Comparison of ENCODE assay signal across 25 cellular contexts in the genomic region with DNA sequence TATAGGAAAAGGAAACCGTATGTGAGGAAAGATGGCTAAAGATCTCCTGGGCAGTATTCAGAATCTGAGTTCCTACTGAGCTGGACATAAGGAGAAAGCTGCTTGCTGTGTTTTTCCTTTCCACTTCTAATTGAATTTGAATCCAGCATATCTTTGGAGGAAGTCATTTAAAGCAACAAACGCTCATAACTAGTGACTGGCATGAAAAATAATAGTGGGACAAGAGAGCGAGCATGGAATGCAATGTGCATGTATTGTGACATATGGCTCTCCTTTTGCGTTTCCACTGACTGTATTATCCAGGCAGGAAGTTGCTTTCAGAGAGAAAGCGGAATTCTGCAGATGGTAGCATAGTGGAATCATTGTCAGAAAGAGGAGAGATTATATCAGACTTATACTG.
"Had no signal": no experiment of that assay in that cellular context is flagged by ENCODE, and none has a peak within 500 bp of the region (broad histone marks: within the 10 kb centered on the region; RNA-seq: fewer than 3 reads in every experiment).

No MANE protein-coding gene starts in this region.

- H3K27ac Mint-ChIP-seq: activated B cell treated with CpG ODN at 0.5 μM for 24 hours; activated CD4-positive, alpha-beta T cell treated with anti-CD3 and anti-CD28 coated beads, Interleukin-2, amount 10 ng/mL, durations not matched to agents 24 days and 14 days; activated CD8-positive, alpha-beta memory T cell treated with anti-CD3 and anti-CD28 coated beads, Interleukin-2, amount 10 ng/mL, durations not matched to agents 7 days and 5 days; activated naive CD4-positive, alpha-beta T cell treated with anti-CD3 and anti-CD28 coated beads, Interleukin-2, amount 50 U/mL, for 24 hours; activated T-cell treated with anti-CD3 and anti-CD28 coated beads, Interleukin-2, amount 50 U/mL, for 24 hours; activated T-helper 1 cell treated with anti-CD3 and anti-CD28 coated beads, Interleukin-12 subunit alpha, Interleukin-12 subunit beta, Interleukin-2, Interleukin-4 antibody, amounts not matched to agents 30 ng/mL and 10 ng/mL and 1 ng/mL, durations not matched to agents 14 hours and 24 hours and 36 hours; T-cell had no signal

- DNase-seq: activated B cell treated with CpG ODN at 0.5 μM for 24 hours; activated CD4-positive, alpha-beta T cell treated with anti-CD3 and anti-CD28 coated beads for 1 hour; activated CD4-positive, alpha-beta T cell treated with anti-CD3 and anti-CD28 coated beads, Interleukin-2, amount 10 ng/mL, durations not matched to agents 24 days and 14 days; activated CD4-positive, alpha-beta T cell treated with anti-CD3 and anti-CD28 coated beads, Interleukin-2, amount 50 U/mL, for 48 hours; activated CD8-positive, alpha-beta memory T cell treated with anti-CD3 and anti-CD28 coated beads, Interleukin-2, amount 10 ng/mL, durations not matched to agents 7 days and 5 days; activated effector memory CD4-positive, alpha-beta T cell treated with Interleukin-2 at 50 U/mL for 16 hours; activated naive CD4-positive, alpha-beta T cell; activated T-cell treated with anti-CD3 and anti-CD28 coated beads, Interleukin-2, amount 50 U/mL, for 24 hours; aorta; central memory CD4-positive, alpha-beta T cell; NCI-H1092; NCI-H1436; NCI-H1694 treated with DMSO at 0.1 percent for 48 hours; NCI-H2029 treated with DMSO at 0.1 percent for 48 hours; NCI-H226; NCI-H510A; NCI-H526 treated with DMSO at 0.1 percent for 48 hours; NCI-H82; RPMI8226; T-cell; T-helper 2 cell; T1000 had no signal

- H3K4me3 Mint-ChIP-seq: activated B cell treated with CpG ODN at 0.5 μM for 24 hours; activated CD4-positive, alpha-beta T cell treated with anti-CD3 and anti-CD28 coated beads, Interleukin-2, amount 10 ng/mL, durations not matched to agents 24 days and 14 days; activated CD8-positive, alpha-beta memory T cell treated with anti-CD3 and anti-CD28 coated beads, Interleukin-2, amount 10 ng/mL, durations not matched to agents 7 days and 5 days; activated naive CD4-positive, alpha-beta T cell treated with anti-CD3 and anti-CD28 coated beads, Interleukin-2, amount 50 U/mL, for 24 hours; activated T-cell treated with anti-CD3 and anti-CD28 coated beads, Interleukin-2, amount 50 U/mL, for 24 hours; activated T-helper 1 cell treated with anti-CD3 and anti-CD28 coated beads, Interleukin-12 subunit alpha, Interleukin-12 subunit beta, Interleukin-2, Interleukin-4 antibody, amounts not matched to agents 30 ng/mL and 10 ng/mL and 1 ng/mL, durations not matched to agents 14 hours and 24 hours and 36 hours; T-cell had no signal

- H3K27me3 Mint-ChIP-seq: activated T-cell treated with anti-CD3 and anti-CD28 coated beads, Interleukin-2, amount 50 U/mL, for 24 hours had no signal

- ATAC-seq: activated CD8-positive, alpha-beta memory T cell treated with anti-CD3 and anti-CD28 coated beads, Interleukin-2, amount 10 ng/mL, durations not matched to agents 7 days and 5 days; Right ventricle myocardium inferior; T-cell had no signal

- H3K4me1 Mint-ChIP-seq: activated B cell treated with CpG ODN at 0.5 μM for 24 hours; activated CD4-positive, alpha-beta T cell treated with anti-CD3 and anti-CD28 coated beads, Interleukin-2, amount 10 ng/mL, durations not matched to agents 24 days and 14 days; activated CD8-positive, alpha-beta memory T cell treated with anti-CD3 and anti-CD28 coated beads, Interleukin-2, amount 10 ng/mL, durations not matched to agents 7 days and 5 days; activated naive CD4-positive, alpha-beta T cell treated with anti-CD3 and anti-CD28 coated beads, Interleukin-2, amount 50 U/mL, for 24 hours; T-cell had no signal

- H3K9me3 Mint-ChIP-seq: activated B cell treated with CpG ODN at 0.5 μM for 24 hours; activated CD4-positive, alpha-beta T cell treated with anti-CD3 and anti-CD28 coated beads, Interleukin-2, amount 10 ng/mL, durations not matched to agents 24 days and 14 days; activated naive CD4-positive, alpha-beta T cell treated with anti-CD3 and anti-CD28 coated beads, Interleukin-2, amount 50 U/mL, for 24 hours; activated T-cell treated with anti-CD3 and anti-CD28 coated beads, Interleukin-2, amount 50 U/mL, for 24 hours; activated T-helper 1 cell treated with anti-CD3 and anti-CD28 coated beads, Interleukin-12 subunit alpha, Interleukin-12 subunit beta, Interleukin-2, Interleukin-4 antibody, amounts not matched to agents 30 ng/mL and 10 ng/mL and 1 ng/mL, durations not matched to agents 14 hours and 24 hours and 36 hours; T-cell had no signal

- H3K36me3 Mint-ChIP-seq: activated CD8-positive, alpha-beta memory T cell treated with anti-CD3 and anti-CD28 coated beads, Interleukin-2, amount 10 ng/mL, durations not matched to agents 7 days and 5 days; activated naive CD4-positive, alpha-beta T cell treated with anti-CD3 and anti-CD28 coated beads, Interleukin-2, amount 50 U/mL, for 24 hours; T-cell had no signal
